2 cellular contexts compared by ENCODE assay signal in genomic region chr21:38805282-38806152, GRCh38.
TF ChIP-seq lines count a peak whose summit lies in the region.

TSS of gene ETS2 (plus strand) at chr21:38805929. CDS start at chr21:38810035, 4,106 bp downstream.

TF ChIP-seq in HCT116, 20 proteins besides CTCF, POLR2A, EP300 and RAD21 (continued from another document):
- TF ChIP-seq ZFX (IDR thresholded peaks at IDR 0.05) = peak; percentile 65
- no peak for TF ChIP-seq TCF7L2 (IDR thresholded peaks at IDR 0.05; ENCODE audit: borderline replicate concordance, extremely low read depth, insufficient read depth, insufficient read length)

TF ChIP-seq in SK-N-SH, 30 proteins besides CTCF, POLR2A, EP300 and RAD21 (continued from another document):
- TF ChIP-seq USF1 (IDR thresholded peaks at IDR 0.05; ENCODE audit: borderline replicate concordance, low read depth) (0 out of 2 replicates have a peak, but pooled peaks have one; percentile 18), FOXJ3 (CRISPR knock-in tag; IDR thresholded peaks at IDR 0.05) (0 out of 2 replicates have a peak, but pooled peaks have one; percentile 9), SIN3A (IDR thresholded peaks at IDR 0.05; ENCODE audit: borderline replicate concordance, low read depth, low read length) (peak; percentile 41; the same call in 1 of the 2 replicates), REST (IDR thresholded peaks at IDR 0.05; ENCODE audit: low read depth, low read length) (no peak; the same call in 1 of the 2 replicates), MXI1 (IDR thresholded peaks at IDR 0.05; ENCODE audit: low read depth, low read length) (peak; percentile 91), RCOR1 (IDR thresholded peaks at IDR 0.05; ENCODE audit: low read length) (no peak; the same call in 1 of the 2 replicates), PBX3 (IDR thresholded peaks at IDR 0.05) (peak; percentile 24; the same call in 1 of the 2 replicates), NFIC (IDR thresholded peaks at IDR 0.05; ENCODE audit: borderline replicate concordance) (no peak), GATA2 (CRISPR knock-in tag; IDR thresholded peaks at IDR 0.05) (no peak), RXRA (IDR thresholded peaks at IDR 0.05; ENCODE audit: borderline replicate concordance, low read depth) (no peak), GABPA (IDR thresholded peaks at IDR 0.05; ENCODE audit: low read depth) (0 out of 2 replicates have a peak, but pooled peaks have one; percentile 20), TAF1 (IDR thresholded peaks at IDR 0.05; ENCODE audit: borderline replicate concordance, low read depth, low read length) (peak; percentile 91), MAX (IDR thresholded peaks at IDR 0.05; ENCODE audit: low read depth) (peak; percentile 80)
